ENCODE assay signal across 1 cellular context in genomic region chr7:158704524-158705233, GRCh38.
A peak's percentile ranks its signal among the peaks of the same experiment; 100 is the strongest.
TF ChIP-seq lines count a peak whose summit lies in the region.

NCAPG2 (minus strand) TSS chr7:158704804; CDS start chr7:158701899, 2,905 bp downstream.

TF ChIP-seq in GM12878, 131 proteins besides CTCF, POLR2A, EP300 and RAD21 (continued from another document):
- TF ChIP-seq IKZF2 (IDR thresholded peaks at IDR 0.05) (no peak; a peak in 1 of 4 replicates), KDM1A (IDR thresholded peaks at IDR 0.05; ENCODE audit: borderline replicate concordance) (no peak), PAX8 (IDR thresholded peaks at IDR 0.05) (no peak), YBX1 (IDR thresholded peaks at IDR 0.05) (no peak), NFIC (IDR thresholded peaks at IDR 0.05; ENCODE audit: low read depth, low read length) (no peak), SMAD1 (IDR thresholded peaks at IDR 0.05; ENCODE audit: low read depth, partially characterized antibody) (no peak), EED (IDR thresholded peaks at IDR 0.05; ENCODE audit: low read depth) (no peak; the same call in 1 of the 2 replicates), IKZF1 (conservative IDR thresholded peaks at IDR 0.05) (peak; percentile 80), GABPA (IDR thresholded peaks at IDR 0.05; ENCODE audit: low read depth) (no peak), HDGF (IDR thresholded peaks at IDR 0.05) (no peak), SREBF1 (IDR thresholded peaks at IDR 0.05; ENCODE audit: low read length) (no peak), BCL11A (IDR thresholded peaks at IDR 0.05; ENCODE audit: low read depth, low read length) (no peak), CBX3 (IDR thresholded peaks at IDR 0.05; ENCODE audit: borderline replicate concordance, low read depth) (no peak), ZNF217 (IDR thresholded peaks at IDR 0.05) (no peak), TBL1XR1 (IDR thresholded peaks at IDR 0.05; ENCODE audit: low read depth, low read length) (0 out of 2 replicates have a peak, but pooled peaks have one; percentile 18), RBBP5 (conservative IDR thresholded peaks at IDR 0.05) (no peak), SMARCA5 (IDR thresholded peaks at IDR 0.05) (no peak), FOXK2 (IDR thresholded peaks at IDR 0.05) (no peak), POU2F2 (IDR thresholded peaks at IDR 0.05; ENCODE audit: borderline replicate concordance, low read depth, low read length) (0 out of 3 replicates have a peak, but pooled peaks have one; percentile 15), TAF1 (IDR thresholded peaks at IDR 0.05; ENCODE audit: borderline replicate concordance, low read depth, low read length) (peak; percentile 55; the same call in 1 of the 2 replicates), MLLT1 (IDR thresholded peaks at IDR 0.05) (no peak), LARP7 (IDR thresholded peaks at IDR 0.05) (peak; percentile 61; the same call in 1 of the 2 replicates)
- TF ChIP-seq, protein P1, sequence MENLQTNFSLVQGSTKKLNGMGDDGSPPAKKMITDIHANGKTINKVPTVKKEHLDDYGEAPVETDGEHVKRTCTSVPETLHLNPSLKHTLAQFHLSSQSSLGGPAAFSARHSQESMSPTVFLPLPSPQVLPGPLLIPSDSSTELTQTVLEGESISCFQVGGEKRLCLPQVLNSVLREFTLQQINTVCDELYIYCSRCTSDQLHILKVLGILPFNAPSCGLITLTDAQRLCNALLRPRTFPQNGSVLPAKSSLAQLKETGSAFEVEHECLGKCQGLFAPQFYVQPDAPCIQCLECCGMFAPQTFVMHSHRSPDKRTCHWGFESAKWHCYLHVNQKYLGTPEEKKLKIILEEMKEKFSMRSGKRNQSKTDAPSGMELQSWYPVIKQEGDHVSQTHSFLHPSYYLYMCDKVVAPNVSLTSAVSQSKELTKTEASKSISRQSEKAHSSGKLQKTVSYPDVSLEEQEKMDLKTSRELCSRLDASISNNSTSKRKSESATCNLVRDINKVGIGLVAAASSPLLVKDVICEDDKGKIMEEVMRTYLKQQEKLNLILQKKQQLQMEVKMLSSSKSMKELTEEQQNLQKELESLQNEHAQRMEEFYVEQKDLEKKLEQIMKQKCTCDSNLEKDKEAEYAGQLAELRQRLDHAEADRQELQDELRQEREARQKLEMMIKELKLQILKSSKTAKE (IDR thresholded peaks at IDR 0.05; ENCODE audit: low read depth, poor library complexity, severe bottlenecking) = no peak
- TF ChIP-seq, protein P2, sequence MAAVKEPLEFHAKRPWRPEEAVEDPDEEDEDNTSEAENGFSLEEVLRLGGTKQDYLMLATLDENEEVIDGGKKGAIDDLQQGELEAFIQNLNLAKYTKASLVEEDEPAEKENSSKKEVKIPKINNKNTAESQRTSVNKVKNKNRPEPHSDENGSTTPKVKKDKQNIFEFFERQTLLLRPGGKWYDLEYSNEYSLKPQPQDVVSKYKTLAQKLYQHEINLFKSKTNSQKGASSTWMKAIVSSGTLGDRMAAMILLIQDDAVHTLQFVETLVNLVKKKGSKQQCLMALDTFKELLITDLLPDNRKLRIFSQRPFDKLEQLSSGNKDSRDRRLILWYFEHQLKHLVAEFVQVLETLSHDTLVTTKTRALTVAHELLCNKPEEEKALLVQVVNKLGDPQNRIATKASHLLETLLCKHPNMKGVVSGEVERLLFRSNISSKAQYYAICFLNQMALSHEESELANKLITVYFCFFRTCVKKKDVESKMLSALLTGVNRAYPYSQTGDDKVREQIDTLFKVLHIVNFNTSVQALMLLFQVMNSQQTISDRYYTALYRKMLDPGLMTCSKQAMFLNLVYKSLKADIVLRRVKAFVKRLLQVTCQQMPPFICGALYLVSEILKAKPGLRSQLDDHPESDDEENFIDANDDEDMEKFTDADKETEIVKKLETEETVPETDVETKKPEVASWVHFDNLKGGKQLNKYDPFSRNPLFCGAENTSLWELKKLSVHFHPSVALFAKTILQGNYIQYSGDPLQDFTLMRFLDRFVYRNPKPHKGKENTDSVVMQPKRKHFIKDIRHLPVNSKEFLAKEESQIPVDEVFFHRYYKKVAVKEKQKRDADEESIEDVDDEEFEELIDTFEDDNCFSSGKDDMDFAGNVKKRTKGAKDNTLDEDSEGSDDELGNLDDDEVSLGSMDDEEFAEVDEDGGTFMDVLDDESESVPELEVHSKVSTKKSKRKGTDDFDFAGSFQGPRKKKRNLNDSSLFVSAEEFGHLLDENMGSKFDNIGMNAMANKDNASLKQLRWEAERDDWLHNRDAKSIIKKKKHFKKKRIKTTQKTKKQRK (IDR thresholded peaks at IDR 0.05; ENCODE audit: low read depth, low read length) = no peak
